21 cellular contexts compared by ENCODE assay signal in genomic region chr15:87733005-87733404, GRCh38.
A peak's percentile ranks its signal among the peaks of the same experiment; 100 is the strongest.
DNase-seq lines count a peak whose midpoint lies in the region; ATAC-seq and TF ChIP-seq lines count a peak whose summit lies in the region.
"Had no signal": no experiment of that assay in that cellular context is flagged by ENCODE, and none has a peak within 500 bp of the region (broad histone marks: within the 10 kb centered on the region; RNA-seq: fewer than 3 reads in every experiment).

No MANE protein-coding gene starts in this region.

- H3K27ac ChIP-seq in GM23248: no peak overlapping the region
- H3K27ac ChIP-seq: dorsolateral prefrontal cortex, lower lobe of right lung had no signal

- in situ Hi-C loops in ACHN (cut with HindIII; ENCODE audit: low pct_ligation_motif_present, low pct_unique_long_range_greater_than_20kb, low sequenced_read_pairs): no loop called here
- in situ Hi-C loops in GM23248 (cut with MboI): no loop called here

- ATAC-seq in mucosa of descending colon (no peak), HG03521 (IDR thresholded peaks at IDR 0.05; ENCODE audit: unreplicated experiment) (no peak)
- no peak for ATAC-seq in stimulated activated effector memory CD8-positive, alpha-beta T cell treated with anti-CD3 and anti-CD28 coated beads, Interleukin-12 subunit alpha, Interleukin-12 subunit beta, amount 100 ng/mL, for 72 hours
- ATAC-seq: lower lobe of right lung had no signal

- peaks cover 16% of the 10 kb centered on the region for H3F3A ChIP-seq in GM23248 (ENCODE audit: insufficient read depth)

- peaks cover 23% of the 10 kb centered on the region for H3K4me1 ChIP-seq in GM23248 (ENCODE audit: insufficient read depth)
- H3K4me1 ChIP-seq in mucosa of descending colon (ENCODE audit: low read depth): no peaks in the 10 kb centered on the region
- H3K4me1 ChIP-seq: lower lobe of right lung had no signal

- no peak overlapping the region for H3K27ac Mint-ChIP-seq in stimulated activated effector memory CD8-positive, alpha-beta T cell treated with anti-CD3 and anti-CD28 coated beads, Interleukin-12 subunit alpha, Interleukin-12 subunit beta, amount 100 ng/mL, for 72 hours
- H3K27ac Mint-ChIP-seq: activated CD4-positive, alpha-beta memory T cell treated with anti-CD3 and anti-CD28 coated beads, Interleukin-2, amount 10 ng/mL, durations not matched to agents 7 days and 5 days had no signal

- H3K36me3 Mint-ChIP-seq in stimulated activated effector memory CD8-positive, alpha-beta T cell treated with anti-CD3 and anti-CD28 coated beads, Interleukin-12 subunit alpha, Interleukin-12 subunit beta, amount 100 ng/mL, for 72 hours: no peaks in the 10 kb centered on the region

- 22 to 35% methylated on average over 4 of the region's 4 CpGs for WGBS in GM23248 (ENCODE audit: low coverage in 1 of 2, low lambda C conversion rate in 2 of 2, missing lambda C conversion rate in 2 of 2), 2 experiments

- TF ChIP-seq CTCF in choroid plexus epithelial cell (conservative IDR thresholded peaks at IDR 0.05; ENCODE audit: low read depth, low read length): no peak
- TF ChIP-seq CTCF in mucosa of descending colon (IDR thresholded peaks at IDR 0.05): no peak

- H3K4me3 ChIP-seq in GM23248: no peak overlapping the region
- no peak overlapping the region for H3K4me3 ChIP-seq in choroid plexus epithelial cell (ENCODE audit: low read depth, low read length)
- H3K4me3 ChIP-seq in mucosa of descending colon: no peak overlapping the region
- H3K4me3 ChIP-seq: dorsolateral prefrontal cortex, lower lobe of right lung had no signal

- no peaks in the 10 kb centered on the region for H3K4me1 Mint-ChIP-seq in stimulated activated effector memory CD8-positive, alpha-beta T cell treated with anti-CD3 and anti-CD28 coated beads, Interleukin-12 subunit alpha, Interleukin-12 subunit beta, amount 100 ng/mL, for 72 hours

- H3K9me3 Mint-ChIP-seq in stimulated activated effector memory CD8-positive, alpha-beta T cell treated with anti-CD3 and anti-CD28 coated beads, Interleukin-12 subunit alpha, Interleukin-12 subunit beta, amount 100 ng/mL, for 72 hours: peaks cover 2% of the 10 kb centered on the region

- DNase-seq in ACHN (peak; percentile 67), GM23248 (peak; percentile 76), choroid plexus epithelial cell (ENCODE audit: low read depth) (peak; percentile 53), left kidney (ENCODE audit: low read depth, low spot score) (peak; percentile 78), mucosa of descending colon (no peak), NCI-H2196 treated with DMSO at 0.1 percent for 48 hours (lab: John Stamatoyannopoulos, UW; ENCODE audit: unreplicated experiment) (no peak)
- DNase-seq in stimulated activated effector memory CD8-positive, alpha-beta T cell treated with anti-CD3 and anti-CD28 coated beads, Interleukin-12 subunit alpha, Interleukin-12 subunit beta, amount 100 ng/mL, for 72 hours (ENCODE audit: low spot score in 2 of 2): no peak
- DNase-seq: activated CD4-positive, alpha-beta memory T cell treated with anti-CD3 and anti-CD28 coated beads, Interleukin-2, amount 10 ng/mL, durations not matched to agents 7 days and 5 days; activated CD4-positive, CD25-positive, alpha-beta regulatory T cell; activated gamma-delta T cell; activated T-cell treated with anti-CD3 and anti-CD28 coated beads for 4 hours; caudate nucleus; dorsolateral prefrontal cortex; head of caudate nucleus; lower lobe of right lung; NCI-H1092; NCI-H1930; stimulated activated CD4-positive, alpha-beta T cell treated with anti-CD3 and anti-CD28 coated beads, Interleukin-12 subunit alpha, Interleukin-12 subunit beta, amount 100 ng/mL, for 4 hours; substantia nigra; T-helper 9 cell had no signal

- H3K4me2 ChIP-seq in GM23248 (ENCODE audit: unreplicated experiment): no peak overlapping the region

- H3K36me3 ChIP-seq in GM23248 (ENCODE audit: low read depth) (no peaks in the 10 kb centered on the region), mucosa of descending colon (ENCODE audit: low read depth) (no peaks in the 10 kb centered on the region)
- H3K36me3 ChIP-seq: lower lobe of right lung had no signal

- intact Hi-C loops in mucosa of descending colon (cut with DNase I, micrococcal nuclease): no loop called here

- H3K79me2 ChIP-seq in GM23248 (ENCODE audit: insufficient read depth): no peaks in the 10 kb centered on the region

- no peaks in the 10 kb centered on the region for H3K9me2 ChIP-seq in GM23248 (ENCODE audit: insufficient read depth)

- H3K4me3 Mint-ChIP-seq in stimulated activated effector memory CD8-positive, alpha-beta T cell treated with anti-CD3 and anti-CD28 coated beads, Interleukin-12 subunit alpha, Interleukin-12 subunit beta, amount 100 ng/mL, for 72 hours: no peak overlapping the region
- H3K4me3 Mint-ChIP-seq: activated CD4-positive, alpha-beta memory T cell treated with anti-CD3 and anti-CD28 coated beads, Interleukin-2, amount 10 ng/mL, durations not matched to agents 7 days and 5 days had no signal

- H3K9me3 ChIP-seq in GM23248 (ENCODE audit: low read depth) (no peaks in the 10 kb centered on the region), mucosa of descending colon (no peaks in the 10 kb centered on the region)
- H3K9me3 ChIP-seq: lower lobe of right lung had no signal

- no peaks in the 10 kb centered on the region for H3K27me3 ChIP-seq in GM23248 (replicated peaks; ENCODE audit: insufficient read depth)

- H4K20me1 ChIP-seq in GM23248 (ENCODE audit: insufficient read depth): no peaks in the 10 kb centered on the region

- H2AFZ ChIP-seq in GM23248: no peak overlapping the region

- H3K9ac ChIP-seq in GM23248: no peak overlapping the region

Comparison
In these comparisons a context has a peak if more than half of its experiments do, and no peak if none do; other contexts are left out.
1. DNase-seq: peak in ACHN (single experiment), GM23248 (single experiment), choroid plexus epithelial cell (single experiment) and left kidney (single experiment); none in mucosa of descending colon (0 of 3), NCI-H2196 treated with DMSO at 0.1 percent for 48 hours (single experiment) and stimulated activated effector memory CD8-positive, alpha-beta T cell treated with anti-CD3 and anti-CD28 coated beads, Interleukin-12 subunit alpha, Interleukin-12 subunit beta, amount 100 ng/mL, for 72 hours (0 of 2).